In genomic region chr10:71285180-71285545, GRCh38 we compare ENCODE assay signal across 8 cellular contexts. TPM values are rescaled to one million over a fixed set of nuclear protein-coding genes. Genes with fewer than 3 reads are reported as not detected.
DNase-seq lines count a peak whose midpoint lies in the region; ATAC-seq and TF ChIP-seq lines count a peak whose summit lies in the region.

No MANE protein-coding gene starts in this region.

- intact Hi-C loops in body of pancreas (cut with DNase I) = loop anchor here (10.0 kb wide), 1 partner anchor 730 kb away; no protein-coding TSS in a partner anchor

- TF ChIP-seq CTCF in AG09309 (IDR thresholded peaks at IDR 0.05; ENCODE audit: control insufficient read depth, insufficient read depth, low read depth, low read length, missing control alignments) (peak; percentile 71), body of pancreas (IDR thresholded peaks at IDR 0.05) (peak; percentile 52 to 77 (median 67)), kidney epithelial cell (IDR thresholded peaks at IDR 0.05; ENCODE audit: insufficient read depth, low read length, poor library complexity, severe bottlenecking) (peak; percentile 81)

- DNase-seq in AG09309 (ENCODE audit: low read depth) (no peak), GM19238 (ENCODE audit: insufficient read length, low spot score) (peak; percentile 53), RKO (ENCODE audit: low spot score) (peak; percentile 28), body of pancreas (peak; percentile 40 to 62 (median 46)), kidney epithelial cell (ENCODE audit: low read depth) (no peak), NCI-H524 treated with DMSO at 0.1 percent for 48 hours (lab: John Stamatoyannopoulos, UW) (no peak)
- DNase-seq in stimulated activated effector memory CD8-positive, alpha-beta T cell treated with anti-CD3 and anti-CD28 coated beads, Interleukin-12 subunit alpha, Interleukin-12 subunit beta, amount 100 ng/mL, for 72 hours (ENCODE audit: low spot score in 2 of 2) = peak in 1 of 2 donors; percentile 54

- no peak for TF ChIP-seq POLR2A in body of pancreas (IDR thresholded peaks at IDR 0.05)

- H3K27me3 ChIP-seq in body of pancreas (no peaks in the 10 kb centered on the region), kidney epithelial cell (ENCODE audit: control insufficient read depth, insufficient read depth, low read length) (peaks cover 2% of the 10 kb centered on the region)

- no peaks in the 10 kb centered on the region for H3K36me3 ChIP-seq in body of pancreas (replicated peaks in 1 of 2; ENCODE audit: insufficient read depth in 1 of 2, low read depth in 2 of 2)
- no peaks in the 10 kb centered on the region for H3K36me3 ChIP-seq in kidney epithelial cell (ENCODE audit: control insufficient read depth, insufficient read depth, low read length)

- H3K4me3 ChIP-seq in AG09309 (ENCODE audit: control insufficient read depth, low read depth, low read length) (no peak overlapping the region), body of pancreas (no peak overlapping the region), kidney epithelial cell (ENCODE audit: low read depth, low read length) (no peak overlapping the region)

- H3K4me1 ChIP-seq in body of pancreas = no peaks in the 10 kb centered on the region

- no peaks in the 10 kb centered on the region for H3K4me1 Mint-ChIP-seq in stimulated activated effector memory CD8-positive, alpha-beta T cell treated with anti-CD3 and anti-CD28 coated beads, Interleukin-12 subunit alpha, Interleukin-12 subunit beta, amount 100 ng/mL, for 72 hours

- ATAC-seq in body of pancreas = peak; percentile 67
- ATAC-seq in stimulated activated effector memory CD8-positive, alpha-beta T cell treated with anti-CD3 and anti-CD28 coated beads, Interleukin-12 subunit alpha, Interleukin-12 subunit beta, amount 100 ng/mL, for 72 hours = peak; percentile 42
- no peak for ATAC-seq in HG03342 (IDR thresholded peaks at IDR 0.05; ENCODE audit: unreplicated experiment)

- H3K36me3 Mint-ChIP-seq in stimulated activated effector memory CD8-positive, alpha-beta T cell treated with anti-CD3 and anti-CD28 coated beads, Interleukin-12 subunit alpha, Interleukin-12 subunit beta, amount 100 ng/mL, for 72 hours = no peaks in the 10 kb centered on the region

- H3K27ac ChIP-seq in body of pancreas = no peak overlapping the region

- no peaks in the 10 kb centered on the region for H3K9me3 Mint-ChIP-seq in stimulated activated effector memory CD8-positive, alpha-beta T cell treated with anti-CD3 and anti-CD28 coated beads, Interleukin-12 subunit alpha, Interleukin-12 subunit beta, amount 100 ng/mL, for 72 hours

- 29 to 48% methylated on average over 8 to 9 of the region's 11 CpGs for WGBS in body of pancreas, 2 donors

- H3K9me3 ChIP-seq in body of pancreas = no peaks in the 10 kb centered on the region

- H3K4me3 Mint-ChIP-seq in stimulated activated effector memory CD8-positive, alpha-beta T cell treated with anti-CD3 and anti-CD28 coated beads, Interleukin-12 subunit alpha, Interleukin-12 subunit beta, amount 100 ng/mL, for 72 hours = no peak overlapping the region

- no peak overlapping the region for H3K27ac Mint-ChIP-seq in stimulated activated effector memory CD8-positive, alpha-beta T cell treated with anti-CD3 and anti-CD28 coated beads, Interleukin-12 subunit alpha, Interleukin-12 subunit beta, amount 100 ng/mL, for 72 hours

RNA-seq across cellular contexts. Expression of gene SLC29A3, which starts 33.9 kb away (rescaled TPM):
- 1 to 10 TPM in 1 of 2 donors, under 1 TPM in 1; 0.99 to 5.2 TPM for total RNA-seq in body of pancreas
- total RNA-seq in kidney epithelial cell = 3.6 TPM in 2 replicates

Comparison
In these comparisons a context has a peak if more than half of its experiments do, and no peak if none do; other contexts are left out.
1. DNase-seq: peak in GM19238 (single experiment), RKO (single experiment) and body of pancreas (4 of 4); none in AG09309 (single experiment), kidney epithelial cell (single experiment) and NCI-H524 treated with DMSO at 0.1 percent for 48 hours (single experiment).
2. Peak in every context shown above with its lines, with median percentiles within 50 percentile points of each other: CTCF ChIP-seq.